8 cellular contexts compared by ENCODE assay signal in genomic region chr4:2761035-2761923, GRCh38. TPM values are rescaled to one million over a fixed set of nuclear protein-coding genes. Genes with fewer than 3 reads are reported as not detected.
DNase-seq lines count a peak whose midpoint lies in the region; ATAC-seq and TF ChIP-seq lines count a peak whose summit lies in the region.

No MANE protein-coding gene starts in this region.

- DNase-seq in left cardiac atrium (peak; percentile 61), cardiac septum (ENCODE audit: low spot score) (no peak), UCSD-AML1 (lab: John Stamatoyannopoulos, UW; ENCODE audit: unreplicated experiment) (peak; percentile 78), thyroid gland (peak; percentile 56 to 60), osteocyte (ENCODE audit: extremely low spot score, unreplicated experiment) (no peak)

- peaks cover 4% of the 10 kb centered on the region; the same call in 1 of the 2 replicates for H3K4me1 ChIP-seq in iPS-20b (ENCODE audit: insufficient read depth, low read length)
- peaks cover 4 to 12% of the 10 kb centered on the region in 2 donors for H3K4me1 ChIP-seq in thyroid gland

- peaks cover 6% of the 10 kb centered on the region for H3K4me1 Mint-ChIP-seq in osteocyte (ENCODE audit: unreplicated experiment)

- 60 to 77% methylated on average over 11 to 13 of the region's 14 CpGs for WGBS in thyroid gland, 2 donors

- H3K36me3 ChIP-seq in iPS-20b (ENCODE audit: insufficient read depth, low read depth, low read length) (no peaks in the 10 kb centered on the region), thyroid gland (no peaks in the 10 kb centered on the region)

- H3K9ac ChIP-seq in iPS-20b (ENCODE audit: low read depth, low read length) = peak overlapping the region; percentile 21; the same call in 1 of the 2 replicates

- H3K36me3 Mint-ChIP-seq in osteocyte (ENCODE audit: unreplicated experiment) = no peaks in the 10 kb centered on the region

- H3K27ac ChIP-seq in iPS-20b (ENCODE audit: low read length) (no peak overlapping the region), thyroid gland (no peak overlapping the region)

- H3K9me3 Mint-ChIP-seq in osteocyte (ENCODE audit: unreplicated experiment) = no peaks in the 10 kb centered on the region

- no peak for TF ChIP-seq CTCF in thyroid gland (IDR thresholded peaks at IDR 0.05)
- TF ChIP-seq CTCF in osteocyte (IDR thresholded peaks at IDR 0.05) = no peak

- intact Hi-C loops in left cardiac atrium (cut with DNase I) = loop anchor here (10.0 kb wide), 4 partner anchors 84 to 274 kb away; partner anchors contain the start of gene ADD1 (in 1 of the 2)
- intact Hi-C loops in cardiac septum (cut with DNase I) = loop anchor here (5.0 kb wide), 2 partner anchors 81 to 276 kb away; partner anchors contain the start of gene ADD1
- intact Hi-C loops in thyroid gland (cut with DNase I) = loop anchor here (5.0 kb wide), 2 partner anchors 171 to 276 kb away; no protein-coding TSS in a partner anchor

- H3K4me3 Mint-ChIP-seq in osteocyte (ENCODE audit: unreplicated experiment) = no peak overlapping the region

- no peaks in the 10 kb centered on the region for H3K9me3 ChIP-seq in iPS-20b (ENCODE audit: insufficient read depth, low read depth, low read length)
- no peaks in the 10 kb centered on the region for H3K9me3 ChIP-seq in thyroid gland

- no peak for TF ChIP-seq POLR2A in thyroid gland (IDR thresholded peaks at IDR 0.05)

- peaks cover 4% of the 10 kb centered on the region; the same call in 1 of the 2 replicates for H3K27me3 ChIP-seq in iPS-20b (ENCODE audit: insufficient read depth, low read length)
- H3K27me3 ChIP-seq in thyroid gland = no peaks in the 10 kb centered on the region

- no peaks in the 10 kb centered on the region for H3K27me3 Mint-ChIP-seq in osteocyte (ENCODE audit: unreplicated experiment)

- no peak overlapping the region for H3K27ac Mint-ChIP-seq in osteocyte (ENCODE audit: unreplicated experiment)

- H3K4me3 ChIP-seq in iPS-20b (ENCODE audit: low read length) (no peak overlapping the region), thyroid gland (replicated peaks in 1 of 3) (no peak overlapping the region)

- ATAC-seq in left cardiac atrium (no peak), GM21529 (IDR thresholded peaks at IDR 0.05; ENCODE audit: unreplicated experiment) (no peak), GM19324 (IDR thresholded peaks at IDR 0.05; ENCODE audit: low FRiP score, unreplicated experiment) (no peak)

RNA-seq across cellular contexts. Expression of gene TNIP2, which starts 5.1 kb away (rescaled TPM):
- 10 to 100 TPM; 23.2 to 31.4 TPM for total RNA-seq in left cardiac atrium
- 22.6 TPM for total RNA-seq in cardiac septum
- total RNA-seq in thyroid gland = 10 to 100 TPM; 44.7 to 65.4 (median 52.2) TPM
- total RNA-seq in osteocyte = 32.7 and 34.0 TPM in 2 replicates

RNA-seq across cellular contexts. Expression of gene SH3BP2, which starts 31.6 kb away (rescaled TPM):
- total RNA-seq in left cardiac atrium = 10 to 100 TPM; 28.3 to 28.5 TPM
- total RNA-seq in cardiac septum = 19.1 TPM
- 10 to 100 TPM; 29.6 to 43.5 (median 36.7) TPM for total RNA-seq in thyroid gland
- 105 and 110 TPM in 2 replicates for total RNA-seq in osteocyte

Comparison
In these comparisons a context has a peak if more than half of its experiments do, and no peak if none do; other contexts are left out.
1. DNase-seq: peak in left cardiac atrium (single experiment), UCSD-AML1 (single experiment) and thyroid gland (2 of 2); none in cardiac septum (single experiment) and osteocyte (single experiment).